2 cellular contexts compared by ENCODE assay signal in the genomic region with DNA sequence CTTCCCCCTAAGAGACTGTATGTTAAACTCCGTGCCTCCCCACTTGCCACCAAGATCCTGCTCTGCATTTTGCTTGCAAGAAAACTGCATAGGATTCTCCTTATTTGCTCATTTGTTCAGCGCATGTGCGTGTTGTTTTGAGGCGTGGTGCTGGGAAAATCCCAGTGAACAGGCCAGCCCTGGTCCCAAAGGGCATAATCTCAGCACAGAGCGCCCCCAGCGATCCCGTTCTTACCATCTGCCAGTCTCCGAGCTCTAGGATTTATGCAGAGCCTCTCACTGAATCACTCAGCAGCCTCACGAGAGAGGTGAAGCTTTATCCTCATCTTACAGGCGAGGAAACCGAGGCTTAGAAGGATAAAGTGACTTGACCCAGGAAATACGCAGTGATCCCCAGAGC.
A peak's percentile ranks its signal among the peaks of the same experiment; 100 is the strongest.
TF ChIP-seq lines count a peak whose summit lies in the region.

No MANE protein-coding gene starts in this region.

TF ChIP-seq in K562, 482 proteins besides CTCF, POLR2A, EP300 and RAD21:
- TF ChIP-seq NRF1 (conservative IDR thresholded peaks at IDR 0.05 in 1 of 2, IDR thresholded peaks at IDR 0.05 in 1 of 2), result peak; percentile 68 to 74
- TF ChIP-seq NFXL1 (CRISPR knock-in tag; IDR thresholded peaks at IDR 0.05), result no peak

TF ChIP-seq in HEK293T, 16 proteins besides CTCF, POLR2A, EP300 and RAD21:
- TF ChIP-seq L3MBTL2 (conservative IDR thresholded peaks at IDR 0.05) (no peak), TARDBP (IDR thresholded peaks at IDR 0.05) (no peak), LEF1 (IDR thresholded peaks at IDR 0.05; ENCODE audit: borderline replicate concordance) (no peak), FOXM1 (IDR thresholded peaks at IDR 0.05; ENCODE audit: borderline replicate concordance) (no peak), FOXA1 (IDR thresholded peaks at IDR 0.05) (no peak), ARNT (IDR thresholded peaks at IDR 0.05) (no peak), SUZ12 (IDR thresholded peaks at IDR 0.05) (no peak), NFRKB (IDR thresholded peaks at IDR 0.05) (no peak), SP1 (IDR thresholded peaks at IDR 0.05) (no peak), FOXK2 (IDR thresholded peaks at IDR 0.05) (no peak), HDGF (IDR thresholded peaks at IDR 0.05; ENCODE audit: borderline replicate concordance) (no peak), CTBP1 (IDR thresholded peaks at IDR 0.05; ENCODE audit: borderline replicate concordance) (no peak), ZNF384 (IDR thresholded peaks at IDR 0.05) (no peak), BHLHE40 (IDR thresholded peaks at IDR 0.05; ENCODE audit: borderline replicate concordance) (no peak), ELF4 (IDR thresholded peaks at IDR 0.05) (no peak)
- TF ChIP-seq, protein P1, sequence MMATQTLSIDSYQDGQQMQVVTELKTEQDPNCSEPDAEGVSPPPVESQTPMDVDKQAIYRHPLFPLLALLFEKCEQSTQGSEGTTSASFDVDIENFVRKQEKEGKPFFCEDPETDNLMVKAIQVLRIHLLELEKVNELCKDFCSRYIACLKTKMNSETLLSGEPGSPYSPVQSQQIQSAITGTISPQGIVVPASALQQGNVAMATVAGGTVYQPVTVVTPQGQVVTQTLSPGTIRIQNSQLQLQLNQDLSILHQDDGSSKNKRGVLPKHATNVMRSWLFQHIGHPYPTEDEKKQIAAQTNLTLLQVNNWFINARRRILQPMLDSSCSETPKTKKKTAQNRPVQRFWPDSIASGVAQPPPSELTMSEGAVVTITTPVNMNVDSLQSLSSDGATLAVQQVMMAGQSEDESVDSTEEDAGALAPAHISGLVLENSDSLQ (IDR thresholded peaks at IDR 0.05), result no peak
